18 cellular contexts compared by ENCODE assay signal in genomic region chr2:136013286-136013685, GRCh38.
"Had no signal": no experiment of that assay in that cellular context is flagged by ENCODE, and none has a peak within 500 bp of the region (broad histone marks: within the 10 kb centered on the region; RNA-seq: fewer than 3 reads in every experiment).

No MANE protein-coding gene starts in this region.

- H3K27ac Mint-ChIP-seq: activated naive CD8-positive, alpha-beta T cell treated with anti-CD3 and anti-CD28 coated beads for 36 hours; natural killer cell; stimulated activated naive B cell treated with anti-CD40 and anti-IgM and Interleukin-4, amounts not matched to agents 10 μg/mL and 1 μg/mL and 100 μg/mL, for 72 hours had no signal

- H3K36me3 ChIP-seq: thyroid gland had no signal

- H3K4me1 ChIP-seq: foreskin keratinocyte had no signal

- DNase-seq: activated CD4-positive, alpha-beta T cell treated with anti-CD3 and anti-CD28 coated beads for 48 hours; activated CD8-positive, alpha-beta memory T cell treated with anti-CD3 and anti-CD28 coated beads, Interleukin-2, amount 50 U/mL, for 48 hours; activated gamma-delta T cell treated with Interleukin-2 at 50 U/mL for 16 hours; activated naive CD8-positive, alpha-beta T cell treated with anti-CD3 and anti-CD28 coated beads for 36 hours; central memory CD4-positive, alpha-beta T cell; effector CD8-positive, alpha-beta T cell; foreskin keratinocyte; glutamatergic neuron; immature natural killer cell; mesendoderm; natural killer cell; occipital lobe; stimulated activated CD4-positive, alpha-beta T cell treated with anti-CD3 and anti-CD28 coated beads, Interleukin-15, amount 100 ng/mL, for 24 hours; stimulated activated CD4-positive, alpha-beta T cell treated with anti-CD3 and anti-CD28 coated beads, Interleukin-4, amount 100 ng/mL, for 1 hour; stimulated activated naive B cell treated with anti-CD40 and anti-IgM and Interleukin-4, amounts not matched to agents 10 μg/mL and 1 μg/mL and 100 μg/mL, for 72 hours; thyroid gland had no signal

- H3K36me3 Mint-ChIP-seq: brain, immature natural killer cell, natural killer cell had no signal

- H3K9me3 Mint-ChIP-seq: activated naive CD8-positive, alpha-beta T cell treated with anti-CD3 and anti-CD28 coated beads for 36 hours; brain; immature natural killer cell; natural killer cell; stimulated activated naive B cell treated with anti-CD40 and anti-IgM and Interleukin-4, amounts not matched to agents 10 μg/mL and 1 μg/mL and 100 μg/mL, for 72 hours had no signal

- H3K4me3 Mint-ChIP-seq: activated naive CD8-positive, alpha-beta T cell treated with anti-CD3 and anti-CD28 coated beads for 36 hours; immature natural killer cell; natural killer cell; stimulated activated naive B cell treated with anti-CD40 and anti-IgM and Interleukin-4, amounts not matched to agents 10 μg/mL and 1 μg/mL and 100 μg/mL, for 72 hours had no signal

- H3K9me3 ChIP-seq: thyroid gland had no signal

- ATAC-seq: foreskin keratinocyte; natural killer cell; stimulated activated naive B cell treated with anti-CD40 and anti-IgM and Interleukin-4, amounts not matched to agents 10 μg/mL and 1 μg/mL and 100 μg/mL, for 72 hours had no signal

- H3K27ac ChIP-seq: coronary artery, foreskin keratinocyte had no signal

- H3K4me3 ChIP-seq: coronary artery, thyroid gland had no signal

- H3K27me3 Mint-ChIP-seq: activated naive CD8-positive, alpha-beta T cell treated with anti-CD3 and anti-CD28 coated beads for 36 hours; stimulated activated naive B cell treated with anti-CD40 and anti-IgM and Interleukin-4, amounts not matched to agents 10 μg/mL and 1 μg/mL and 100 μg/mL, for 72 hours had no signal

- H3K27me3 ChIP-seq: thyroid gland had no signal
